1 cellular context compared by ENCODE assay signal in the genomic region with DNA sequence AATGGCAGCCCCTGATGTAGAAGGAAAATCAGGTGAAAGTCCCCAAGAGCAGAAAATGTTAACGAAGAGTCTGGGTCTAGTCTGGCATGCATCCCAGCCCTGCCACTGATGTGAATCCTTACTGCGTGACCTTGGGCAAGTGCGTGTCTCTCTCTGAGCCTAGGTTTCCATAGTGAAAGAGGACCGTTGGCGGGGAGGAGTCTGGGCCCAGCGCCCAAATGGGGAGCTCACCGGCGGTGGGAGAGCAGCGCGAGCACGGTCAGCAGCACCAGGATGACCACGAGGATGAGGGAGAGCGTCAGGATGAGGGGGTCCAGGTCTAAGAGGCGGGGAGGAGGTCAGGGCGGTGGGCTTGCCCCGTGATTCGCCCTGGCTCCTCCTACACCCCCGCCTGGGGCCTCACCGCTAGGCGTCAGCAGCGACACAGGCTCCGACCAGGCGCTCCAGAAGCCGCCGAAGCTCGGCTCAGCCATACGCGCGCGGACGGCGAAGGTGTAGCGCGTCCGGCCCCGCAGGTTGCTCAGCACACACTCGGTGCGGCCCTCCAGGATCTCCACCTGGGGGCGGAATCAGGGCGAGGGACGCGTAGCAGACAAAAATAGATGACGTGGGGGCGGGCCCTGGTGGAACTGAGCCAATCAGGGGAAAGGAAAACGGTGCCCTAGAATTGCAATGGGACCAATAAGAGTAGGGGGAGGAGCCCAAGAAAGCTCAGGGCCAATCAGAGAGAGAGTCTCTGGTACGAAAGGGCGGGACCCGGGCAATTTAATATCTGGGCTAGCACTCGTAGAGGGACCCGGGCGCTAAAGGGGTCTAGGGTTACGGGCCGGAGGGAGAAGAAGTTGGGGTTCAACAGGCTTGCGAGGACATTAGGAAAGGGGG.
TF ChIP-seq lines count a peak whose summit lies in the region.

No MANE protein-coding gene starts in this region.

TF ChIP-seq in IMR-90, 13 proteins besides CTCF, POLR2A, EP300 and RAD21:
- TF ChIP-seq MAZ (IDR thresholded peaks at IDR 0.05; ENCODE audit: borderline replicate concordance, low read depth, low read length) (peak; percentile 70; the same call in 1 of the 2 replicates), SMC3 (IDR thresholded peaks at IDR 0.05; ENCODE audit: low read depth, low read length) (peak; percentile 28; the same call in 1 of the 2 replicates), RCOR1 (IDR thresholded peaks at IDR 0.05; ENCODE audit: insufficient replicate concordance, low read length) (no peak), FOS (IDR thresholded peaks at IDR 0.05; ENCODE audit: low read depth, low read length) (0 out of 2 replicates have a peak, but pooled peaks have one; percentile 15), MAFK (IDR thresholded peaks at IDR 0.05; ENCODE audit: low read depth, low read length) (no peak)
- TF ChIP-seq, protein P1, sequence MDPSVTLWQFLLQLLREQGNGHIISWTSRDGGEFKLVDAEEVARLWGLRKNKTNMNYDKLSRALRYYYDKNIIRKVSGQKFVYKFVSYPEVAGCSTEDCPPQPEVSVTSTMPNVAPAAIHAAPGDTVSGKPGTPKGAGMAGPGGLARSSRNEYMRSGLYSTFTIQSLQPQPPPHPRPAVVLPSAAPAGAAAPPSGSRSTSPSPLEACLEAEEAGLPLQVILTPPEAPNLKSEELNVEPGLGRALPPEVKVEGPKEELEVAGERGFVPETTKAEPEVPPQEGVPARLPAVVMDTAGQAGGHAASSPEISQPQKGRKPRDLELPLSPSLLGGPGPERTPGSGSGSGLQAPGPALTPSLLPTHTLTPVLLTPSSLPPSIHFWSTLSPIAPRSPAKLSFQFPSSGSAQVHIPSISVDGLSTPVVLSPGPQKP (IDR thresholded peaks at IDR 0.05; ENCODE audit: borderline replicate concordance, low read depth, low read length): no peak
